15 cellular contexts compared by ENCODE assay signal in genomic region chr18:69648486-69648885, GRCh38.
DNase-seq lines count a peak whose midpoint lies in the region; ATAC-seq and TF ChIP-seq lines count a peak whose summit lies in the region.
"Had no signal": no experiment of that assay in that cellular context is flagged by ENCODE, and none has a peak within 500 bp of the region (broad histone marks: within the 10 kb centered on the region; RNA-seq: fewer than 3 reads in every experiment).

No MANE protein-coding gene starts in this region.

- 54 to 69% methylated on average over 3 of the region's 3 CpGs for WGBS in testis, 2 donors

- H3K4me3 ChIP-seq in coronary artery (peak overlapping the region; percentile 58), testis (no peak overlapping the region)
- H3K4me3 ChIP-seq: HAP-1, vagina had no signal

- no peak overlapping the region for H3K27ac ChIP-seq in coronary artery
- H3K27ac ChIP-seq in testis: no peak overlapping the region
- H3K27ac ChIP-seq: neutrophil, vagina had no signal

- H3K36me3 ChIP-seq in testis (ENCODE audit: low read depth, missing control alignments): no peaks in the 10 kb centered on the region
- H3K36me3 ChIP-seq: HAP-1, neutrophil, vagina had no signal

- no peaks in the 10 kb centered on the region for H3K27me3 ChIP-seq in testis
- H3K27me3 ChIP-seq: neutrophil, vagina had no signal

- ATAC-seq in GM21529 (IDR thresholded peaks at IDR 0.05; ENCODE audit: unreplicated experiment): no peak
- ATAC-seq: stimulated activated effector memory CD8-positive, alpha-beta T cell treated with anti-CD3 and anti-CD28 coated beads, Interleukin-12 subunit alpha, Interleukin-12 subunit beta, amount 100 ng/mL, for 72 hours had no signal

- no peak for TF ChIP-seq POLR2A in testis (IDR thresholded peaks at IDR 0.05)

- no peak for TF ChIP-seq CTCF in coronary artery (IDR thresholded peaks at IDR 0.05)
- no peak for TF ChIP-seq CTCF in testis (IDR thresholded peaks at IDR 0.05)

- DNase-seq in DMS53 (lab: John Stamatoyannopoulos, UW) (peak; percentile 88), NCI-H1105 (lab: John Stamatoyannopoulos, UW) (peak; percentile 63), NCI-H524 treated with DMSO at 0.1 percent for 48 hours (lab: John Stamatoyannopoulos, UW) (peak; percentile 42), coronary artery (ENCODE audit: low spot score) (no peak), testis (no peak), NCI-H2171 treated with DMSO at 0.1 percent for 48 hours (lab: John Stamatoyannopoulos, UW) (no peak)
- DNase-seq: activated B cell treated with CpG ODN at 0.5 μM for 24 hours; activated CD4-positive, alpha-beta T cell treated with anti-CD3 and anti-CD28 coated beads, Interleukin-2, amount 50 U/mL, for 48 hours; CD4-positive, alpha-beta T cell; effector memory CD4-positive, alpha-beta T cell had no signal

- intact Hi-C loops in testis (cut with DNase I; ENCODE audit: low total_unique reads): no loop called here

- no peaks in the 10 kb centered on the region for H3K4me1 ChIP-seq in testis
- H3K4me1 ChIP-seq: vagina had no signal

- no peaks in the 10 kb centered on the region for H3K9me3 ChIP-seq in testis
- H3K9me3 ChIP-seq: HAP-1, neutrophil, vagina had no signal

Comparison
In these comparisons a context has a peak if more than half of its experiments do, and no peak if none do; other contexts are left out.
1. DNase-seq: peak in DMS53 (single experiment), NCI-H1105 (single experiment) and NCI-H524 treated with DMSO at 0.1 percent for 48 hours (single experiment); none in coronary artery (single experiment), testis (single experiment) and NCI-H2171 treated with DMSO at 0.1 percent for 48 hours (single experiment).